Comparison of ENCODE assay signal across 1 cellular context in genomic region chr3:38054166-38054991, GRCh38.
TF ChIP-seq lines count a peak whose summit lies in the region.

No MANE protein-coding gene starts in this region.

TF ChIP-seq in K562, 482 proteins besides CTCF, POLR2A, EP300 and RAD21:
- TF ChIP-seq DNMT1 (IDR thresholded peaks at IDR 0.05): no peak
- TF ChIP-seq HEY1 (CRISPR knock-in tag; IDR thresholded peaks at IDR 0.05; ENCODE audit: borderline replicate concordance): no peak
- TF ChIP-seq ZBTB49 (CRISPR knock-in tag; IDR thresholded peaks at IDR 0.05; ENCODE audit: borderline replicate concordance): no peak
- TF ChIP-seq HDAC3 (IDR thresholded peaks at IDR 0.05; ENCODE audit: borderline replicate concordance, partially characterized antibody): no peak
- no peak for TF ChIP-seq E2F4 (CRISPR knock-in tag; IDR thresholded peaks at IDR 0.05; ENCODE audit: low read depth)
